12 cellular contexts compared by ENCODE assay signal in genomic region chr1:77831976-77832695, GRCh38. TPM values are rescaled to one million over a fixed set of nuclear protein-coding genes. Genes with fewer than 3 reads are reported as not detected.
DNase-seq lines count a peak whose midpoint lies in the region; ATAC-seq and TF ChIP-seq lines count a peak whose summit lies in the region.
"Had no signal": no experiment of that assay in that cellular context is flagged by ENCODE, and none has a peak within 500 bp of the region (broad histone marks: within the 10 kb centered on the region; RNA-seq: fewer than 3 reads in every experiment).

No MANE protein-coding gene starts in this region.

- H3K36me3 ChIP-seq in colonic mucosa = no peaks in the 10 kb centered on the region
- peaks cover 0 to 3% of the 10 kb centered on the region in 2 donors for H3K36me3 ChIP-seq in lung (ENCODE audit: control insufficient read depth in 2 of 2, insufficient read depth in 2 of 2, low read length in 2 of 2)
- H3K36me3 ChIP-seq in transverse colon = no peaks in the 10 kb centered on the region

- peaks cover 0 to 2% (median 0%) of the 10 kb centered on the region in 3 donors for H3K27me3 Mint-ChIP-seq in immature natural killer cell (ENCODE audit: low read depth in 3 of 3)

- ATAC-seq in lung (ENCODE audit: insufficient read depth, low FRiP score) = peak; percentile 22
- no peak for ATAC-seq in HG03039 (IDR thresholded peaks at IDR 0.05; ENCODE audit: unreplicated experiment)
- ATAC-seq in HG02623 (IDR thresholded peaks at IDR 0.05; ENCODE audit: unreplicated experiment) = no peak
- no peak for ATAC-seq in GM21723 (IDR thresholded peaks at IDR 0.05; ENCODE audit: unreplicated experiment)

- DNase-seq in NCI-H2227 treated with DMSO at 0.1 percent for 48 hours (lab: John Stamatoyannopoulos, UW) = peak; percentile 19
- DNase-seq in colonic mucosa = no peak
- no peak for DNase-seq in lung (ENCODE audit: low spot score)
- DNase-seq in transverse colon = no peak
- DNase-seq in immature natural killer cell = no peak
- DNase-seq: glutamatergic neuron, NCI-H2081 treated with DMSO at 0.1 percent for 48 hours, posterior cingulate gyrus had no signal

- TF ChIP-seq EP300 in transverse colon (IDR thresholded peaks at IDR 0.05; ENCODE audit: low read depth) = no peak

- no peaks in the 10 kb centered on the region for H3K9me3 Mint-ChIP-seq in immature natural killer cell
- H3K9me3 Mint-ChIP-seq: activated T-helper 2 cell treated with anti-CD3 and anti-CD28 coated beads, Interferon-gamma antibody, Interleukin-2, Interleukin-4, amounts not matched to agents 10 μg/mL and 5 μg/mL and 100 μg/mL, durations not matched to agents 14 hours and 24 hours and 36 hours had no signal

- in situ Hi-C loops in transverse colon (cut with MboI; ENCODE audit: low pct_ligation_motif_present in 1 of 4, low pct_unique_long_range_greater_than_20kb in 1 of 4, low sequenced_read_pairs in 3 of 4) = loop anchor here in 1 of 4 donors (25.0 kb wide), 1 partner anchor 280 kb away; no protein-coding TSS in a partner anchor

- H3K4me1 ChIP-seq in colonic mucosa (peaks cover 9% of the 10 kb centered on the region), lung (ENCODE audit: control insufficient read depth in 2 of 2, insufficient read depth in 2 of 2, low read length in 2 of 2) (peaks cover 3 to 21% of the 10 kb centered on the region in 2 donors), transverse colon (peaks cover 12 to 55% (median 26%) of the 10 kb centered on the region in 4 donors)

- H3K27ac ChIP-seq in colonic mucosa (peak overlapping the region; percentile 35), lung (ENCODE audit: low read depth in 1 of 2, low read length in 1 of 2) (peak overlapping the region; percentile 75 to 98), transverse colon (peak overlapping the region; percentile 76 to 87 (median 80))

- TF ChIP-seq POLR2A in transverse colon (IDR thresholded peaks at IDR 0.05) = no peak

- peaks cover 4 to 10% (median 5%) of the 10 kb centered on the region in 3 donors for H3K36me3 Mint-ChIP-seq in immature natural killer cell

- WGBS in lung, 2 donors = 49 to 63% methylated on average over 2 of the region's 2 CpGs
- 27 to 40% methylated on average over 2 of the region's 2 CpGs for WGBS in transverse colon (ENCODE audit: low coverage in 1 of 2), 2 donors

- H3K9me3 ChIP-seq in colonic mucosa = no peaks in the 10 kb centered on the region
- H3K9me3 ChIP-seq in lung (ENCODE audit: control insufficient read depth in 2 of 2, insufficient read depth in 1 of 2, low read length in 1 of 2) = no peaks in the 10 kb centered on the region
- H3K9me3 ChIP-seq in transverse colon = no peaks in the 10 kb centered on the region

- no peak overlapping the region for H3K9ac ChIP-seq in colonic mucosa (ENCODE audit: low read depth in 2 of 2, low read length in 2 of 2)

- H3K27me3 ChIP-seq in colonic mucosa (no peaks in the 10 kb centered on the region), lung (ENCODE audit: control insufficient read depth, insufficient read depth) (no peaks in the 10 kb centered on the region), transverse colon (no peaks in the 10 kb centered on the region)

- peak overlapping the region in 1 of 6 donors; percentile 7 for H3K27ac Mint-ChIP-seq in immature natural killer cell
- H3K27ac Mint-ChIP-seq: activated T-helper 2 cell treated with anti-CD3 and anti-CD28 coated beads, Interferon-gamma antibody, Interleukin-2, Interleukin-4, amounts not matched to agents 10 μg/mL and 5 μg/mL and 100 μg/mL, durations not matched to agents 14 hours and 24 hours and 36 hours had no signal

- H3K4me3 ChIP-seq in colonic mucosa (no peak overlapping the region), lung (no peak overlapping the region), transverse colon (no peak overlapping the region)

- peaks cover 1 to 12% of the 10 kb centered on the region in 2 donors for H3K4me1 Mint-ChIP-seq in immature natural killer cell

- intact Hi-C loops in colonic mucosa (cut with DNase I) (loop anchor here (5.0 kb wide), 2 partner anchors 55 to 70 kb away; partner anchors contain the start of gene NEXN), transverse colon (cut with DNase I; ENCODE audit: low total_unique reads) (no loop called here)

- TF ChIP-seq CTCF in colonic mucosa (IDR thresholded peaks at IDR 0.05) (no peak), lung (IDR thresholded peaks at IDR 0.05; ENCODE audit: control extremely low read depth, extremely low read depth) (no peak), transverse colon (IDR thresholded peaks at IDR 0.05) (no peak)

- H3K4me3 Mint-ChIP-seq in immature natural killer cell = no peak overlapping the region

RNA-seq across cellular contexts. Expression of gene MIGA1, which starts 52.7 kb away (rescaled TPM):
- total RNA-seq in colonic mucosa = 10 to 100 TPM in 1 of 2 donors, 1 to 10 TPM in 1; 10.0 to 16.2 TPM
- total RNA-seq in lung = 10 to 100 TPM; 12.5 to 28.2 TPM
- 1 to 10 TPM; 2.7 to 4.6 TPM for polyA plus RNA-seq in lung
- total RNA-seq in transverse colon = 10 to 100 TPM in 3 of 4 donors, 1 to 10 TPM in 1; 8.2 to 19.1 (median 18.0) TPM
- polyA plus RNA-seq in immature natural killer cell = 1 to 10 TPM; 5.3 to 7.7 (median 7.1) TPM

RNA-seq across cellular contexts. Expression of gene NEXN, which starts 56.3 kb away (rescaled TPM):
- 10 to 100 TPM in 1 of 2 donors, 1 to 10 TPM in 1; 1.0 to 10.9 TPM for total RNA-seq in colonic mucosa
- total RNA-seq in lung = 10 to 100 TPM; 10.8 to 14.2 TPM
- polyA plus RNA-seq in lung = 10 to 100 TPM in 1 of 2 donors, 1 to 10 TPM in 1; 7.6 to 20.9 TPM
- 10 to 100 TPM in 3 of 4 donors, 1 to 10 TPM in 1; 9.7 to 32.2 (median 17.0) TPM for total RNA-seq in transverse colon
- 1 to 10 TPM in 2 of 3 donors, under 1 TPM in 1; 0.89 to 3.0 (median 2.6) TPM for polyA plus RNA-seq in immature natural killer cell

Comparison
In these comparisons a context has a peak if more than half of its experiments do, and no peak if none do; other contexts are left out.
1. H3K27ac ChIP-seq: peak in every context shown above with its lines; median percentile 86 in lung; 80 in transverse colon; 35 in colonic mucosa.